6 cellular contexts compared by ENCODE assay signal in the genomic region with DNA sequence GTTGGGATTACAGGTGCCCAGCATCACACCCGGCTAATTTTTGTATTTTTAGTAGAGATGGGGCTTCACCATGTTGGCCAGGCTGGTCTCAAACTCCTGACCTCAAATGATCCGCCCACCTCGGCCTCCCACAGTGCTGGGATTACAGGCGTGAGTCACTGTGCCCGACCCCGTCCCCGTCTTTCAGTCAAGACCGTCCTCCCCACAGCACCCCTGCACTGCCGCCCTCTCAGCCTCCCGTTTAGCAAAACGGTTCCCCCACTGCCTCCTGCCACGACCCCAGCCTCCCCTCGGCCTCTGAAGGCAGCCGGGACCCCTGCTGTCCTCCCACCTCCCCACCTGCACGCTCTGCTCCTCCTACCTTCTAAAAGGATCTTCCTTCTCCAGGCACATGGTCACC. TPM values are rescaled to one million over a fixed set of nuclear protein-coding genes. Genes with fewer than 3 reads are reported as not detected.
"Had no signal": no experiment of that assay in that cellular context is flagged by ENCODE, and none has a peak within 500 bp of the region (broad histone marks: within the 10 kb centered on the region; RNA-seq: fewer than 3 reads in every experiment).

No MANE protein-coding gene starts in this region.

RNA-seq across cellular contexts. Expression of a gene that starts 31.3 kb away (rescaled TPM):
- total RNA-seq: activated T-cell treated with anti-CD3 and anti-CD28 coated beads, Interleukin-2, amount 50 U/mL, for 4 hours; adrenal gland; astrocyte; frontal cortex; occipital lobe; sigmoid colon had no signal
